Comparison of ENCODE assay signal across 1 cellular context in the genomic region with DNA sequence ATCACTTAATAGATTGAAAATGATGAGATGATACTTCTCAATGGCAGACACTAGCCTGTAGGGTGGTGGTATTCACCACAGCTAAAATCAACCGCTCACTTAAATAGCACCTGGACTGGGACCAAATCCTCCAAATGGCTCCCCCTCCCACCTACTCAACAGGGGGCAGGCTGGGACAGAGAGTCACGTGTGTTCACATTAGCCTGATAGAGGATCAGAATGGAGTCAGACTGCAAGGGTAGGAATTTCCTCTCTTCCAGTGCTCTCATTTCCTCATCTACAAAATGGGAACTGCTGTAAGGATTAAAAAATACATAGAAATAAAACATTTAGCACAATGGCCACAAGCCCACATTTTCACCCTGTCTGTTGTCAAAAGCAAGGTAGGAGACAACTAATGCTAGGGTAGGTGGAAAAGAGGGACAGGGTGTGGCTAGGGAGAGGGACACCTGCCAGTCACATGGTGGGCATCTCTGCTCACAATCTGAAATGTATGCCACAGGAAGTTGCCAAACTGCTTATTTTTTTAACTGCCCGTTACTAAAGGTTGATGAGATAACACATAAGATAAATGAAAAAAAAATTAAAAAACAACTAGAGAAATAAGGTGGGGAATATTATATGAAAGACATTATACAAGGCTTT.
TF ChIP-seq lines count a peak whose summit lies in the region.

No MANE protein-coding gene starts in this region.

TF ChIP-seq in H1, 55 proteins besides CTCF, POLR2A, EP300 and RAD21:
- TF ChIP-seq, protein P1, sequence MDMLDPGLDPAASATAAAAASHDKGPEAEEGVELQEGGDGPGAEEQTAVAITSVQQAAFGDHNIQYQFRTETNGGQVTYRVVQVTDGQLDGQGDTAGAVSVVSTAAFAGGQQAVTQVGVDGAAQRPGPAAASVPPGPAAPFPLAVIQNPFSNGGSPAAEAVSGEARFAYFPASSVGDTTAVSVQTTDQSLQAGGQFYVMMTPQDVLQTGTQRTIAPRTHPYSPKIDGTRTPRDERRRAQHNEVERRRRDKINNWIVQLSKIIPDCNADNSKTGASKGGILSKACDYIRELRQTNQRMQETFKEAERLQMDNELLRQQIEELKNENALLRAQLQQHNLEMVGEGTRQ (IDR thresholded peaks at IDR 0.05; ENCODE audit: low read length) = peak; percentile 47; the same call in 1 of the 2 replicates
- TF ChIP-seq SP2 (IDR thresholded peaks at IDR 0.05; ENCODE audit: low read length) = no peak
- TF ChIP-seq FOSL1 (IDR thresholded peaks at IDR 0.05; ENCODE audit: insufficient read depth, low read depth, low read length) = no peak
